In genomic region chr17:10059684-10060211, GRCh38 we compare ENCODE assay signal across 8 cellular contexts.
DNase-seq lines count a peak whose midpoint lies in the region; ATAC-seq and TF ChIP-seq lines count a peak whose summit lies in the region.

No MANE protein-coding gene starts in this region.

- H3K4me3 ChIP-seq in stomach smooth muscle (ENCODE audit: low read length in 2 of 2) = peak overlapping the region in 1 of 2 donors; percentile 44

- H3K9me3 Mint-ChIP-seq in brain = peaks cover 3 to 17% (median 7%) of the 10 kb centered on the region in 5 experiments
- H3K9me3 Mint-ChIP-seq in activated naive CD4-positive, alpha-beta T cell treated with anti-CD3 and anti-CD28 coated beads, Interleukin-2, amount 10 ng/mL, durations not matched to agents 7 days and 5 days = peaks cover 9% of the 10 kb centered on the region

- DNase-seq in G401 (ENCODE audit: low spot score) (no peak), HT-29 (ENCODE audit: low spot score) (no peak), C1 segment of cervical spinal cord (lab: John Stamatoyannopoulos, UW) (no peak)
- DNase-seq in activated naive CD4-positive, alpha-beta T cell treated with anti-CD3 and anti-CD28 coated beads, Interleukin-2, amount 10 ng/mL, durations not matched to agents 7 days and 5 days = no peak

- H3K4me1 Mint-ChIP-seq in brain = peaks cover 69% of the 10 kb centered on the region
- H3K4me1 Mint-ChIP-seq in activated naive CD4-positive, alpha-beta T cell treated with anti-CD3 and anti-CD28 coated beads, Interleukin-2, amount 10 ng/mL, durations not matched to agents 7 days and 5 days = no peaks in the 10 kb centered on the region

- H3K36me3 Mint-ChIP-seq in brain = no peaks in the 10 kb centered on the region
- H3K36me3 Mint-ChIP-seq in activated naive CD4-positive, alpha-beta T cell treated with anti-CD3 and anti-CD28 coated beads, Interleukin-2, amount 10 ng/mL, durations not matched to agents 7 days and 5 days = no peaks in the 10 kb centered on the region

- peaks cover 0 to 3% of the 10 kb centered on the region in 2 donors for H3K9me3 ChIP-seq in stomach smooth muscle (ENCODE audit: control insufficient read depth in 2 of 2, low read length in 2 of 2)

- peaks cover 46% of the 10 kb centered on the region for H3K4me1 ChIP-seq in stomach smooth muscle (ENCODE audit: control insufficient read depth, insufficient read depth, low read length)

- H3K27me3 Mint-ChIP-seq in brain = peaks cover 4% of the 10 kb centered on the region
- H3K27me3 Mint-ChIP-seq in activated naive CD4-positive, alpha-beta T cell treated with anti-CD3 and anti-CD28 coated beads, Interleukin-2, amount 10 ng/mL, durations not matched to agents 7 days and 5 days = no peaks in the 10 kb centered on the region

- in situ Hi-C loops in G401 (cut with HindIII; ENCODE audit: low sequenced_read_pairs) = no loop called here

- H3K27ac ChIP-seq in stomach smooth muscle (ENCODE audit: low read length) = peak overlapping the region; percentile 46

- peak overlapping the region in 4 of 5 experiments; percentile 15 to 70 (median 54) for H3K4me3 Mint-ChIP-seq in brain
- H3K4me3 Mint-ChIP-seq in activated naive CD4-positive, alpha-beta T cell treated with anti-CD3 and anti-CD28 coated beads, Interleukin-2, amount 10 ng/mL, durations not matched to agents 7 days and 5 days = no peak overlapping the region

- CTCF ChIA-PET in activated naive CD4-positive, alpha-beta T cell treated with anti-CD3 and anti-CD28 coated beads, Interleukin-2, amount 10 ng/mL, durations not matched to agents 7 days and 5 days (lab: Charles Lee) = no interaction called here

- no peak overlapping the region for H3K9ac ChIP-seq in stomach smooth muscle (ENCODE audit: low read length in 2 of 2)

- H3K27me3 ChIP-seq in stomach smooth muscle (ENCODE audit: control insufficient read depth in 1 of 2, insufficient read depth in 2 of 2, low read length in 2 of 2) = no peaks in the 10 kb centered on the region

- H3K36me3 ChIP-seq in stomach smooth muscle (ENCODE audit: control insufficient read depth in 2 of 2, insufficient read depth in 2 of 2, low read length in 2 of 2) = no peaks in the 10 kb centered on the region

- TF ChIP-seq CTCF in brain (conservative IDR thresholded peaks at IDR 0.05) = no peak

- ATAC-seq in GM19395 (IDR thresholded peaks at IDR 0.05; ENCODE audit: unreplicated experiment) = peak; percentile 89
- peak; percentile 73 for ATAC-seq in HG03060 (IDR thresholded peaks at IDR 0.05; ENCODE audit: low read depth, unreplicated experiment)

- peak overlapping the region; percentile 80 to 97 (median 91) for H3K27ac Mint-ChIP-seq in brain
- H3K27ac Mint-ChIP-seq in activated naive CD4-positive, alpha-beta T cell treated with anti-CD3 and anti-CD28 coated beads, Interleukin-2, amount 10 ng/mL, durations not matched to agents 7 days and 5 days = no peak overlapping the region
